Comparison of ENCODE assay signal across 8 cellular contexts in genomic region chr12:110661337-110661972, GRCh38.
DNase-seq lines count a peak whose midpoint lies in the region; ATAC-seq lines count a peak whose summit lies in the region.

No MANE protein-coding gene starts in this region.

- ATAC-seq in GM19351 (IDR thresholded peaks at IDR 0.05; ENCODE audit: unreplicated experiment), result peak; percentile 91
- ATAC-seq in HG03342 (IDR thresholded peaks at IDR 0.05; ENCODE audit: unreplicated experiment), result peak; percentile 87

- no peak overlapping the region for H3K27ac ChIP-seq in caudate nucleus (ENCODE audit: low read depth, low read length)

- DNase-seq in Ammon's horn (ENCODE audit: low spot score) (peak; percentile 23), pons (ENCODE audit: low spot score) (peak; percentile 28), GOT3 (lab: John Stamatoyannopoulos, UW) (no peak), caudate nucleus (lab: John Stamatoyannopoulos, UW) (no peak), NCI-H774 (lab: John Stamatoyannopoulos, UW) (no peak)
- DNase-seq in activated CD8-positive, alpha-beta memory T cell treated with anti-CD3 and anti-CD28 coated beads, Interleukin-2, amount 50 U/mL, for 48 hours, result peak; percentile 85

Comparison
In these comparisons a context has a peak if more than half of its experiments do, and no peak if none do; other contexts are left out.
1. DNase-seq: peak in Ammon's horn (single experiment), activated CD8-positive, alpha-beta memory T cell treated with anti-CD3 and anti-CD28 coated beads, Interleukin-2, amount 50 U/mL, for 48 hours (single experiment) and pons (single experiment); none in GOT3 (single experiment), caudate nucleus (0 of 61) and NCI-H774 (single experiment).